Comparison of ENCODE assay signal across 8 cellular contexts in genomic region chr17:62652251-62653001, GRCh38. TPM values are rescaled to one million over a fixed set of nuclear protein-coding genes. Genes with fewer than 3 reads are reported as not detected.
DNase-seq lines count a peak whose midpoint lies in the region; ATAC-seq and TF ChIP-seq lines count a peak whose summit lies in the region.

No MANE protein-coding gene starts in this region.

- H3K4me3 ChIP-seq in BE2C (ENCODE audit: low read depth, low read length) (peak overlapping the region; percentile 69), HFF-Myc (replicated peaks; ENCODE audit: low read depth, low read length) (peak overlapping the region; percentile 37), PC-9 (peak overlapping the region; percentile 62), adrenal gland (peak overlapping the region in 2 of 4 donors; percentile 28 to 36), hepatocyte (peak overlapping the region; percentile 42)

- H4K20me1 ChIP-seq in PC-9 (ENCODE audit: insufficient read depth) (no peaks in the 10 kb centered on the region), hepatocyte (ENCODE audit: insufficient read depth, poor library complexity, severe bottlenecking) (peaks cover 13% of the 10 kb centered on the region)

- peak overlapping the region; percentile 78 for H2AFZ ChIP-seq in PC-9
- peak overlapping the region; percentile 56 for H2AFZ ChIP-seq in hepatocyte

- TF ChIP-seq CTCF in BE2C (IDR thresholded peaks at IDR 0.05; ENCODE audit: low read depth, low read length) = no peak
- no peak for TF ChIP-seq CTCF in HFF-Myc (IDR thresholded peaks at IDR 0.05; ENCODE audit: low read depth, low read length, missing control alignments)
- TF ChIP-seq CTCF in PC-9 (conservative IDR thresholded peaks at IDR 0.05) = no peak
- TF ChIP-seq CTCF in adrenal gland (IDR thresholded peaks at IDR 0.05) = no peak
- TF ChIP-seq CTCF in hepatocyte (IDR thresholded peaks at IDR 0.05; ENCODE audit: poor library complexity) = no peak

- H3K9me2 ChIP-seq in PC-9 (ENCODE audit: insufficient read depth) (no peaks in the 10 kb centered on the region), hepatocyte (replicated peaks; ENCODE audit: insufficient read depth) (no peaks in the 10 kb centered on the region)

- no peaks in the 10 kb centered on the region for H3K9me3 ChIP-seq in BE2C
- H3K9me3 ChIP-seq in PC-9 (ENCODE audit: insufficient read depth, low read depth) = no peaks in the 10 kb centered on the region
- H3K9me3 ChIP-seq in adrenal gland (replicated peaks in 1 of 3) = no peaks in the 10 kb centered on the region
- no peaks in the 10 kb centered on the region for H3K9me3 ChIP-seq in hepatocyte (ENCODE audit: low read depth)

- H3K27ac ChIP-seq in PC-9 (no peak overlapping the region), adrenal gland (peak overlapping the region in 4 of 5 donors; percentile 36 to 90 (median 58)), hepatocyte (peak overlapping the region; percentile 48)

- H3K36me3 ChIP-seq in BE2C (no peaks in the 10 kb centered on the region), PC-9 (ENCODE audit: low read depth) (no peaks in the 10 kb centered on the region), adrenal gland (replicated peaks in 1 of 2) (no peaks in the 10 kb centered on the region), hepatocyte (replicated peaks; ENCODE audit: insufficient read depth, low read depth) (no peaks in the 10 kb centered on the region)

- BruUV-seq in PC-9 (replicated peaks; lab: Mats Ljungman, UMichigan) = no TSS peak

- H3K27me3 ChIP-seq in BE2C (no peaks in the 10 kb centered on the region), PC-9 (ENCODE audit: insufficient read depth, low read depth) (no peaks in the 10 kb centered on the region; the same call in 1 of the 2 replicates), adrenal gland (no peaks in the 10 kb centered on the region), hepatocyte (no peaks in the 10 kb centered on the region)

- TF ChIP-seq POLR2A in adrenal gland (IDR thresholded peaks at IDR 0.05) = no peak

- H3K79me2 ChIP-seq in PC-9 (ENCODE audit: low read depth) (no peaks in the 10 kb centered on the region), hepatocyte (peaks cover 6% of the 10 kb centered on the region)

- H3F3A ChIP-seq in PC-9 (ENCODE audit: insufficient read depth, low read depth) = 0 out of 2 replicates have a peak, but pooled peaks cover 2% of the 10 kb centered on the region

- H3K4me2 ChIP-seq in PC-9 = peak overlapping the region; percentile 94
- peak overlapping the region; percentile 95 for H3K4me2 ChIP-seq in hepatocyte

- ATAC-seq in GM21786 (IDR thresholded peaks at IDR 0.05; ENCODE audit: unreplicated experiment) (no peak), HG02973 (IDR thresholded peaks at IDR 0.05; ENCODE audit: unreplicated experiment) (no peak)

- POLR2A ChIA-PET in PC-9 (lab: Charles Lee; ENCODE audit: unreplicated experiment) = interaction anchor here (0.6 kb wide), 1 partner anchor 33 kb away, joined by 3 read pairs; no protein-coding TSS in a partner anchor

- intact Hi-C loops in PC-9 (cut with micrococcal nuclease; ENCODE audit: unreplicated experiment) (no loop called here), adrenal gland (cut with DNase I) (no loop called here)

- H3K4me1 ChIP-seq in BE2C = peaks cover 15% of the 10 kb centered on the region
- peaks cover 9% of the 10 kb centered on the region; the same call in 1 of the 2 replicates for H3K4me1 ChIP-seq in PC-9 (replicated peaks; ENCODE audit: insufficient read depth)
- peaks cover 10 to 14% of the 10 kb centered on the region in 2 donors for H3K4me1 ChIP-seq in adrenal gland (replicated peaks in 1 of 2)
- H3K4me1 ChIP-seq in hepatocyte (ENCODE audit: insufficient read depth) = peaks cover 28% of the 10 kb centered on the region

- CTCF ChIA-PET in PC-9 (lab: Charles Lee) = no interaction called here

- WGBS in adrenal gland, 4 donors = 25 to 49% (median 35%) methylated on average over 22 to 57 of the region's 57 CpGs
- 6% methylated on average over 40 of the region's 57 CpGs for WGBS in hepatocyte (ENCODE audit: low lambda C conversion rate, missing lambda C conversion rate)

- DNase-seq in BE2C (peak; percentile 43), HFF-Myc (ENCODE audit: extremely low read depth, low read depth) (no peak), PC-9 (peak in 1 of 2 experiments; percentile 48), adrenal gland (peak; percentile 39 to 78 (median 55)), hepatocyte (ENCODE audit: low spot score) (peak; percentile 29), retina (peak; percentile 69)

RNA-seq across cellular contexts. Expression of gene MRC2, which starts 25.0 kb away (rescaled TPM):
- polyA plus RNA-seq in BE2C (2012; ENCODE audit: insufficient read depth, insufficient read length, low read depth) = 8.6 TPM
- total RNA-seq in PC-9 (2021) = 1.0 and 2.8 TPM in 2 replicates
- 10 to 100 TPM; 20.2 to 68.3 (median 46.4) TPM for total RNA-seq in adrenal gland
- 10 to 100 TPM in 2 of 3 donors, 1 to 10 TPM in 1; 5.2 to 41.3 (median 22.3) TPM for polyA plus RNA-seq in adrenal gland
- 58.4 and 104 TPM in 2 replicates for total RNA-seq in hepatocyte
- 121 and 123 TPM in 2 replicates for polyA plus RNA-seq in hepatocyte
